In genomic region chr6:14001329-14002012, GRCh38 we compare ENCODE assay signal across 10 cellular contexts.
DNase-seq lines count a peak whose midpoint lies in the region; TF ChIP-seq lines count a peak whose summit lies in the region.
"Had no signal": no experiment of that assay in that cellular context is flagged by ENCODE, and none has a peak within 500 bp of the region (broad histone marks: within the 10 kb centered on the region; RNA-seq: fewer than 3 reads in every experiment).

No MANE protein-coding gene starts in this region.

- no peak overlapping the region for H3K4me3 ChIP-seq in SJSA1
- no peak overlapping the region for H3K4me3 ChIP-seq in fibroblast of mammary gland (ENCODE audit: control insufficient read depth, low read depth, low read length)

- no peaks in the 10 kb centered on the region for H3K36me3 ChIP-seq in SJSA1

- H3K27ac ChIP-seq in SJSA1, result peak overlapping the region; percentile 84

- H3K9me3 ChIP-seq in SJSA1 (replicated peaks), result 0 out of 2 replicates have a peak, but pooled peaks cover 2% of the 10 kb centered on the region

- H3K27me3 ChIP-seq in SJSA1 (replicated peaks), result no peaks in the 10 kb centered on the region

- TF ChIP-seq CTCF in fibroblast of mammary gland (conservative IDR thresholded peaks at IDR 0.05; ENCODE audit: control insufficient read depth, insufficient read depth, low read depth, low read length), result no peak

- DNase-seq in H4 (ENCODE audit: low spot score) (peak; percentile 83), SJSA1 (ENCODE audit: low read depth in 1 of 2, low spot score in 2 of 2) (peak; percentile 92 to 93), fibroblast of mammary gland (ENCODE audit: low read depth) (peak; percentile 100), smooth muscle cell of the brain vasculature (ENCODE audit: low read depth, low spot score) (peak; percentile 82), MV-4-11 (lab: John Stamatoyannopoulos, UW) (no peak), SHP77 treated with DMSO at 0.1 percent for 48 hours (lab: John Stamatoyannopoulos, UW) (no peak)
- no peak for DNase-seq in effector CD8-positive, alpha-beta T cell (lab: John Stamatoyannopoulos, UW)
- DNase-seq: activated CD4-positive, alpha-beta T cell treated with anti-CD3 and anti-CD28 coated beads for 36 hours; MM.1S; naive B cell had no signal

- peaks cover 17% of the 10 kb centered on the region for H3K4me1 ChIP-seq in SJSA1 (replicated peaks)

Comparison
In these comparisons a context has a peak if more than half of its experiments do, and no peak if none do; other contexts are left out.
1. DNase-seq: peak in H4 (single experiment), SJSA1 (2 of 2), fibroblast of mammary gland (single experiment) and smooth muscle cell of the brain vasculature (single experiment); none in MV-4-11 (single experiment), SHP77 treated with DMSO at 0.1 percent for 48 hours (single experiment) and effector CD8-positive, alpha-beta T cell (single experiment).